9 cellular contexts compared by ENCODE assay signal in the genomic region with DNA sequence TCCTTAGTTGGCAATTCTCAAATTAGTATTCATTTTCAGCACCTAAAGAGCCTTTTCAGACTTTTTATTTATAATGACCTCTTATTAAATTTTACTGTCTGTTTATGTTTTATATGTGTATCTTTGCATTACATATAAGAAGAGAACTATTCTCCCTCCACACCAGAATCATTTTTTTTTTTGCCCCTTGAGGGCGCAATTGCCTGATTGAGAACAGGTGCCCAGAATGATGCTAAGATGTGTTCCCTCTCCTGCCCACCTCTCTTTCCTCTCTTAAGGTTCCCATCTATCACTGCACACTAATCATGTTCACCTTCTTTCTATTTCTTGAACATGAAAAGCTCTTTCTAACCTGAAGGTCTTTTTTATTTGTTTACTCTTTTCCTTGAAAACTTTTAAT. TPM values are rescaled to one million over a fixed set of nuclear protein-coding genes. Genes with fewer than 3 reads are reported as not detected.
DNase-seq lines count a peak whose midpoint lies in the region; ATAC-seq and TF ChIP-seq lines count a peak whose summit lies in the region.
"Had no signal": no experiment of that assay in that cellular context is flagged by ENCODE, and none has a peak within 500 bp of the region (broad histone marks: within the 10 kb centered on the region; RNA-seq: fewer than 3 reads in every experiment).

No MANE protein-coding gene starts in this region.

- H3K9me3 ChIP-seq in PC-3 (ENCODE audit: low read length): no peaks in the 10 kb centered on the region
- H3K9me3 ChIP-seq in ovary: no peaks in the 10 kb centered on the region

- ATAC-seq in HG02763 (IDR thresholded peaks at IDR 0.05; ENCODE audit: unreplicated experiment) (peak; percentile 63), PC-3 (no peak), left colon (no peak)

- POLR2A ChIA-PET in PC-3 (lab: Charles Lee; ENCODE audit: unreplicated experiment): no interaction called here

- no peak overlapping the region for H2BK120ac ChIP-seq in mesendoderm (ENCODE audit: low read depth, low read length)

- H2BK5ac ChIP-seq in mesendoderm (ENCODE audit: low read length): no peak overlapping the region

- H3K9me2 ChIP-seq in PC-3 (replicated peaks; ENCODE audit: low read length): no peaks in the 10 kb centered on the region

- no TSS peak for BruUV-seq in PC-3 (replicated peaks; lab: Mats Ljungman, UMichigan)

- no peak overlapping the region for H3K27ac ChIP-seq in PC-3 (ENCODE audit: low read length)
- no peak overlapping the region for H3K27ac ChIP-seq in mesendoderm (ENCODE audit: low read depth, low read length)
- H3K27ac ChIP-seq in ovary: no peak overlapping the region

- H4K5ac ChIP-seq in mesendoderm (ENCODE audit: low read length): no peak overlapping the region

- H3K79me2 ChIP-seq in PC-3 (ENCODE audit: low read length) (no peaks in the 10 kb centered on the region), mesendoderm (ENCODE audit: control insufficient read depth, insufficient read depth, low read length) (no peaks in the 10 kb centered on the region)

- no peak for TF ChIP-seq POLR2A in ovary (IDR thresholded peaks at IDR 0.05)

- H3K18ac ChIP-seq in mesendoderm (ENCODE audit: low read length): no peak overlapping the region

- in situ Hi-C loops in GM13977 (cut with MboI; ENCODE audit: low pct_unique_long_range_greater_than_20kb, low sequenced_read_pairs, unreplicated experiment): no loop called here

- H3K4me1 ChIP-seq in PC-3 (ENCODE audit: insufficient read depth, low read length) (peaks cover 16% of the 10 kb centered on the region), mesendoderm (ENCODE audit: control insufficient read depth, low read depth, low read length) (no peaks in the 10 kb centered on the region), ovary (ENCODE audit: insufficient read depth) (no peaks in the 10 kb centered on the region)

- no peaks in the 10 kb centered on the region for H3F3A ChIP-seq in PC-3 (ENCODE audit: low read length, unreplicated experiment)

- no peaks in the 10 kb centered on the region for H3K27me3 ChIP-seq in PC-3 (ENCODE audit: low read length)
- H3K27me3 ChIP-seq in mesendoderm (ENCODE audit: insufficient read depth, low read length, poor library complexity): no peaks in the 10 kb centered on the region
- no peaks in the 10 kb centered on the region for H3K27me3 ChIP-seq in ovary

- H3K23ac ChIP-seq in mesendoderm (ENCODE audit: low read length): no peak overlapping the region

- no peak overlapping the region for H2AK5ac ChIP-seq in mesendoderm (ENCODE audit: low read length)

- H3K79me1 ChIP-seq in mesendoderm (ENCODE audit: low read length): no peaks in the 10 kb centered on the region

- TF ChIP-seq CTCF in GM13977 (IDR thresholded peaks at IDR 0.05; ENCODE audit: extremely low read depth, insufficient read depth, missing control alignments) (peak; percentile 69), PC-3 (conservative IDR thresholded peaks at IDR 0.05; ENCODE audit: low read depth, low read length) (peak; percentile 56), ovary (IDR thresholded peaks at IDR 0.05) (no peak)

- no peak overlapping the region for H4K8ac ChIP-seq in mesendoderm (ENCODE audit: low read depth, low read length)

- no CpG with 5 or more reads among the region's 1 CpG for WGBS in mesendoderm (ENCODE audit: extremely low coverage, insufficient coverage, low lambda C conversion rate)
- 32 to 51% (median 35%) methylated on average over 1 of the region's 1 CpG for WGBS in ovary, 3 donors

- no peak overlapping the region for H3K4me3 ChIP-seq in PC-3 (ENCODE audit: low read length)
- no peak overlapping the region for H3K4me3 ChIP-seq in mesendoderm (ENCODE audit: low read length)
- no peak overlapping the region for H3K4me3 ChIP-seq in ovary

- no peak overlapping the region for H3K4me2 ChIP-seq in PC-3 (ENCODE audit: low read length)
- H3K4me2 ChIP-seq in mesendoderm (ENCODE audit: low read length): no peak overlapping the region

- DNase-seq in GM13977 (ENCODE audit: low spot score) (peak; percentile 19), PC-3 (peak; percentile 63), mesendoderm (peak; percentile 47), left colon (no peak), ovary (no peak)
- DNase-seq in activated CD8-positive, alpha-beta memory T cell treated with anti-CD3 and anti-CD28 coated beads, Interleukin-2, amount 50 U/mL, for 48 hours: no peak
- no peak for DNase-seq in activated effector memory CD4-positive, alpha-beta T cell treated with Interleukin-2 at 50 U/mL for 16 hours

- H4K20me1 ChIP-seq in PC-3 (ENCODE audit: low read length): no peaks in the 10 kb centered on the region

- H3K4ac ChIP-seq in mesendoderm (ENCODE audit: low read depth, low read length): no peak overlapping the region

- H2AFZ ChIP-seq in PC-3 (ENCODE audit: low read length): no peak overlapping the region

- H3K9ac ChIP-seq in PC-3 (ENCODE audit: low read length) (no peak overlapping the region), mesendoderm (ENCODE audit: low read length) (no peak overlapping the region)

- CTCF ChIA-PET in PC-3 (lab: Charles Lee): no interaction called here

- H2BK15ac ChIP-seq in mesendoderm (replicated peaks; ENCODE audit: low read depth): no peak overlapping the region

- no peaks in the 10 kb centered on the region for H3K36me3 ChIP-seq in PC-3 (ENCODE audit: low read depth, low read length)
- H3K36me3 ChIP-seq in mesendoderm (ENCODE audit: control insufficient read depth, insufficient read depth, low read length): no peaks in the 10 kb centered on the region
- H3K36me3 ChIP-seq in ovary: no peaks in the 10 kb centered on the region

- intact Hi-C loops in PC-3 (cut with micrococcal nuclease): loop anchor here (1.0 to 2.0 kb wide), 3 partner anchors 251 to 663 kb away; no protein-coding TSS in a partner anchor
- intact Hi-C loops in left colon (cut with DNase I, micrococcal nuclease): no loop called here
- intact Hi-C loops in ovary (cut with DNase I): no loop called here

- no peak for TF ChIP-seq EP300 in ovary (IDR thresholded peaks at IDR 0.05)

- H3K56ac ChIP-seq in mesendoderm (ENCODE audit: low read length): no peak overlapping the region

RNA-seq across cellular contexts. Expression of gene ADAM29, which starts 44.2 kb away (rescaled TPM):
- not detected in 2 replicates for total RNA-seq in PC-3 (2014; rRNA removed)
- polyA plus RNA-seq in mesendoderm (2013, experiment 1 of 2): 0.11 TPM
- polyA plus RNA-seq in mesendoderm (2013, experiment 2 of 2): 0.17 TPM
- total RNA-seq in left colon: not detected
- not detected for total RNA-seq in ovary
- not detected for polyA plus RNA-seq in ovary
- polyA plus RNA-seq: immature natural killer cell had no signal

RNA-seq across cellular contexts. Expression of gene GLRA3, which starts 44.9 kb away (rescaled TPM):
- not detected in 2 replicates for total RNA-seq in PC-3 (2014; rRNA removed)
- 0.48 TPM for polyA plus RNA-seq in mesendoderm (2013, experiment 1 of 2)
- polyA plus RNA-seq in mesendoderm (2013, experiment 2 of 2): 0.45 TPM
- not detected for total RNA-seq in left colon
- total RNA-seq in ovary: not detected
- not detected for polyA plus RNA-seq in ovary
- polyA plus RNA-seq: immature natural killer cell had no signal

Comparison
In these comparisons a context has a peak if more than half of its experiments do, and no peak if none do; other contexts are left out.
1. DNase-seq: peak in GM13977 (single experiment), PC-3 (single experiment) and mesendoderm (single experiment); none in left colon (0 of 2), activated CD8-positive, alpha-beta memory T cell treated with anti-CD3 and anti-CD28 coated beads, Interleukin-2, amount 50 U/mL, for 48 hours (single experiment), ovary (0 of 5) and activated effector memory CD4-positive, alpha-beta T cell treated with Interleukin-2 at 50 U/mL for 16 hours (single experiment).
2. CTCF ChIP-seq: peak in GM13977 (single experiment) and PC-3 (single experiment); none in ovary (0 of 3).